ENCODE assay signal across 8 cellular contexts in genomic region chr9:33000682-33001055, GRCh38. TPM values are rescaled to one million over a fixed set of nuclear protein-coding genes. Genes with fewer than 3 reads are reported as not detected.
DNase-seq lines count a peak whose midpoint lies in the region; ATAC-seq and TF ChIP-seq lines count a peak whose summit lies in the region.
"Not testable (repeated sequence)": the region's sequence is repeated elsewhere in the genome, so short reads cannot be mapped to it uniquely, and the experiment has no call there.

No MANE protein-coding gene starts in this region.

- TF ChIP-seq POLR2A in NB4 (IDR thresholded peaks at IDR 0.05; ENCODE audit: extremely low read depth, insufficient read length); gastroesophageal sphincter (IDR thresholded peaks at IDR 0.05): not testable (repeated sequence)

- TF ChIP-seq CTCF in A673 (conservative IDR thresholded peaks at IDR 0.05; ENCODE audit: low read depth, low read length); NB4 (IDR thresholded peaks at IDR 0.05; ENCODE audit: low read depth, low read length); activated B cell treated with CpG ODN at 0.5 μM for 24 hours (IDR thresholded peaks at IDR 0.05); brain microvascular endothelial cell (IDR thresholded peaks at IDR 0.05; ENCODE audit: low read depth, low read length, missing control alignments); gastroesophageal sphincter (IDR thresholded peaks at IDR 0.05); smooth muscle cell (IDR thresholded peaks at IDR 0.05; ENCODE audit: borderline replicate concordance, insufficient read depth, poor library complexity, severe bottlenecking): not testable (repeated sequence)

- H3K4me1 ChIP-seq in A673 (ENCODE audit: insufficient read depth, low read length, poor library complexity, severe bottlenecking); smooth muscle cell (ENCODE audit: low read depth): not testable (repeated sequence)
- H3K4me1 ChIP-seq in gastroesophageal sphincter (peaks cover 0 to 27% (median 10%) of the 10 kb centered on the region in 3 donors), mononuclear cell (ENCODE audit: insufficient read depth, low read length) (peaks cover 22% of the 10 kb centered on the region)

- H3K9me3 Mint-ChIP-seq in activated B cell treated with CpG ODN at 0.5 μM for 24 hours: not testable (repeated sequence)

- POLR2A ChIA-PET in A673 (lab: Charles Lee; ENCODE audit: low non-redundant PET): not testable (repeated sequence)
- POLR2A ChIA-PET in activated B cell treated with CpG ODN at 0.5 μM for 24 hours (lab: Charles Lee): interaction anchor here (0.5 to 6.9 kb wide), 3 partner anchors 25 to 43 kb away, joined by 4 to 37 read pairs (median 5); partner anchors contain the start of gene DNAJA1

- WGBS in gastroesophageal sphincter (ENCODE audit: low coverage in 1 of 2), 2 donors: 15 to 56% methylated on average over 1 to 8 of the region's 12 CpGs
- whole genome bisulfite sequencing in smooth muscle cell (ENCODE audit: low lambda C conversion rate): 13% methylated on average over 10 of the region's 12 CpGs

- H3K79me2 ChIP-seq in smooth muscle cell (ENCODE audit: low read depth): peaks cover 45% of the 10 kb centered on the region

- intact Hi-C loops in A673 (cut with micrococcal nuclease; ENCODE audit: unreplicated experiment): not testable (repeated sequence)
- intact Hi-C loops in activated B cell treated with CpG ODN at 0.5 μM for 24 hours (cut with micrococcal nuclease): loop anchor here (1.0 kb wide), 8 partner anchors 25 to 616 kb away; partner anchors contain the start of genes ACO1, BAG1, DNAJA1 and NDUFB6

- H3K27me3 ChIP-seq in A673 (replicated peaks; ENCODE audit: insufficient read depth, low read depth, low read length, poor library complexity); brain microvascular endothelial cell (replicated peaks); gastroesophageal sphincter; mononuclear cell (ENCODE audit: insufficient read depth, low read length); smooth muscle cell (ENCODE audit: low read depth): not testable (repeated sequence)

- ATAC-seq in GM18502 (IDR thresholded peaks at IDR 0.05; ENCODE audit: poor library complexity, unreplicated experiment): peak; percentile 4
- not testable (repeated sequence) for ATAC-seq in activated B cell treated with CpG ODN at 0.5 μM for 24 hours (ENCODE audit: low read depth); gastroesophageal sphincter

- H2AFZ ChIP-seq in smooth muscle cell (ENCODE audit: low read depth): peak overlapping the region; percentile 95

- not testable (repeated sequence) for BruUV-seq in A673 (replicated peaks; lab: Mats Ljungman, UMichigan)

- peaks cover 10% of the 10 kb centered on the region for H4K20me1 ChIP-seq in smooth muscle cell (ENCODE audit: low read depth)

- H3K4me3 Mint-ChIP-seq in activated B cell treated with CpG ODN at 0.5 μM for 24 hours: peak overlapping the region; percentile 94

- not testable (repeated sequence) for H3F3A ChIP-seq in smooth muscle cell (ENCODE audit: low read depth)

- TF ChIP-seq EP300 in gastroesophageal sphincter (IDR thresholded peaks at IDR 0.05): not testable (repeated sequence)

- H3K36me3 ChIP-seq in A673 (ENCODE audit: insufficient read depth, low read length, poor library complexity, severe bottlenecking); brain microvascular endothelial cell (replicated peaks); smooth muscle cell (ENCODE audit: low read depth): not testable (repeated sequence)
- peaks cover 0 to 26% of the 10 kb centered on the region in 2 donors for H3K36me3 ChIP-seq in gastroesophageal sphincter

- H3K4me1 Mint-ChIP-seq in activated B cell treated with CpG ODN at 0.5 μM for 24 hours: peaks cover 35% of the 10 kb centered on the region

- H3K36me3 Mint-ChIP-seq in activated B cell treated with CpG ODN at 0.5 μM for 24 hours (ENCODE audit: low read depth): peaks cover 37% of the 10 kb centered on the region

- H3K27ac ChIP-seq in A673 (ENCODE audit: low read depth, low read length, poor library complexity, severe bottlenecking) (peak overlapping the region; percentile 91), brain microvascular endothelial cell (peak overlapping the region; percentile 87), gastroesophageal sphincter (peak overlapping the region; percentile 88 to 94 (median 93)), smooth muscle cell (ENCODE audit: low read depth) (peak overlapping the region; percentile 93)

- in situ Hi-C loops in brain microvascular endothelial cell (cut with HindIII; ENCODE audit: low pct_ligation_motif_present, low sequenced_read_pairs): not testable (repeated sequence)

- H3K4me2 ChIP-seq in smooth muscle cell: peak overlapping the region; percentile 97

- CTCF ChIA-PET in A673 (lab: Charles Lee): interaction anchor here (0.6 kb wide), 1 partner anchor 15 kb away, joined by 3 read pairs; no protein-coding TSS in a partner anchor
- CTCF ChIA-PET in activated B cell treated with CpG ODN at 0.5 μM for 24 hours (lab: Charles Lee): not testable (repeated sequence)

- not testable (repeated sequence) for H3K27me3 Mint-ChIP-seq in activated B cell treated with CpG ODN at 0.5 μM for 24 hours

- peak overlapping the region; percentile 92 for H3K27ac Mint-ChIP-seq in activated B cell treated with CpG ODN at 0.5 μM for 24 hours

- H3K4me3 ChIP-seq in A673 (ENCODE audit: low read depth, low read length, poor library complexity, severe bottlenecking) (peak overlapping the region; percentile 91), NB4 (ENCODE audit: low read depth, low read length) (peak overlapping the region; percentile 94), brain microvascular endothelial cell (ENCODE audit: low read depth, low read length) (peak overlapping the region; percentile 96), gastroesophageal sphincter (peak overlapping the region; percentile 58 to 75), mononuclear cell (ENCODE audit: low read length) (peak overlapping the region; percentile 99), smooth muscle cell (peak overlapping the region; percentile 74)

- H3K9me3 ChIP-seq in A673 (ENCODE audit: low read depth, low read length, poor library complexity, severe bottlenecking); gastroesophageal sphincter; mononuclear cell (ENCODE audit: low read depth, low read length); smooth muscle cell (replicated peaks; ENCODE audit: low read depth): not testable (repeated sequence)

- not testable (repeated sequence) for DNase-seq in A673 (ENCODE audit: low spot score); activated B cell treated with CpG ODN at 0.5 μM for 24 hours; smooth muscle cell (lab: John Stamatoyannopoulos, UW; ENCODE audit: unreplicated experiment)
- DNase-seq in NB4 (ENCODE audit: low read depth): peak; percentile 52
- peak; percentile 14 for DNase-seq in brain microvascular endothelial cell

- peak overlapping the region; percentile 94 for H3K9ac ChIP-seq in smooth muscle cell (ENCODE audit: low read depth)

RNA-seq across cellular contexts. Expression of gene APTX, which starts 0.8 kb away (rescaled TPM):
- 48.5 and 51.6 TPM in 2 replicates for total RNA-seq in A673 (2021)
- total RNA-seq in activated B cell treated with CpG ODN at 0.5 μM for 24 hours: 27.4 and 29.7 TPM in 2 replicates
- 10 to 100 TPM; 20.0 to 51.1 (median 25.4) TPM for total RNA-seq in gastroesophageal sphincter
- 23.2 TPM for total RNA-seq in mononuclear cell
- total RNA-seq in smooth muscle cell: 39.0 and 39.6 TPM in 2 replicates
- 33.8 and 41.7 TPM in 2 replicates for polyA plus RNA-seq in smooth muscle cell

RNA-seq across cellular contexts. Expression of gene DNAJA1, which starts 24.4 kb away (rescaled TPM):
- total RNA-seq in A673 (2021) (296 and 373 TPM in 2 replicates), activated B cell treated with CpG ODN at 0.5 μM for 24 hours (107 and 117 TPM in 2 replicates), gastroesophageal sphincter (100 to 1,000 TPM in 2 of 4 donors, 10 to 100 TPM in 2; 75.6 to 111 (median 96.5) TPM), mononuclear cell (77.5 TPM), smooth muscle cell (151 and 161 TPM in 2 replicates)
- polyA plus RNA-seq in smooth muscle cell: 141 and 152 TPM in 2 replicates
